ENCODE assay signal across 8 cellular contexts in the genomic region with DNA sequence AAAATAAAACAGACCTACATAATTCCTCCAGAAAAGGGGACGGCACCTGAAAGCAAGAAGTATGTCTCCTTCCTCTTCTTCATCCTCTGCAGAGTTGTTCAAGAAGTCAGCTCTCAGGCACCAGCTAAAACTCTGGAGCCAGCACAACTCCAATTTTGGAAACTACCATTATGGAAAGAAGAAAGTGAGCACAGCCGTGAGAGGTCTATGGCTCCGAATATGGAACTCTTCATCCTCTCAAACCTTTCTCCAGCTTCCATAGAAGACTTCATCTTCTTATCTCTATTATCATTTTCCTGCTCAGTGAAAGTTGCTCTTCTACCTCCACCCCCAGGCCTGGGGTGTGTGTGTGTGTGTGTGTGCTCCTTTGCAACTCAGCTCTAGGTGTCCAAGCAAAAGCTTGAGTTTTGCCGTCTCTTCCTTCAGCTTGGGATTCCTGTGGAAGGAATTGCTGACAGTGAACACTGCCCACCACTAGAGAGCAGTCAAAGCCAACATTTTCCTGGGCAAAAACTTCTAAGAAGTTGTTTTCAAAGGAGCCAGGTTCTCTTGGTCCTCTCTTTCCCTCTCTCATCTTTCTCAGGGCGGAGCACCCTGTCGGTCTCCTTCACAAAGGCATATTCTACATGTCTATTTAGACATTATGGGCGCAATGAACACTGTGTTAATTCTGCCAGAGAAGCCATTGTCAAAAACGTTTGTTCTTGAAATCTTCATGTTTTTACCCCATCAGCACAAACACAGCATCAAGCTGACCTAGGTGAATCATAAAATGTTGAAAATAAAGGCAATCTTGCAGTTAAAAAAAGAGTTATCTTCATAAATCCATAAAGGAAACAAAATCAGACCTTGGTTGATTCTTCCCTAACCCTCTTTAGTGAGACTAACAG.
DNase-seq lines count a peak whose midpoint lies in the region; ATAC-seq and TF ChIP-seq lines count a peak whose summit lies in the region.

No MANE protein-coding gene starts in this region.

- H3K27ac ChIP-seq in OCI-LY3 (ENCODE audit: low read length), result no peak overlapping the region

- no peaks in the 10 kb centered on the region for H3K36me3 ChIP-seq in OCI-LY3 (replicated peaks; ENCODE audit: low read depth, low read length)

- no peak overlapping the region for H2AFZ ChIP-seq in OCI-LY3 (ENCODE audit: low read depth, low read length)

- H3K9ac ChIP-seq in OCI-LY3 (ENCODE audit: low read length), result no peak overlapping the region

- ATAC-seq in stimulated activated naive CD8-positive, alpha-beta T cell treated with anti-CD3 and anti-CD28 coated beads, Interleukin-15, Interleukin-2, amounts not matched to agents 100 U/mL and 50 U/mL, for 24 hours, result no peak

- peaks cover 11% of the 10 kb centered on the region; the same call in 1 of the 2 replicates for H3K27me3 ChIP-seq in OCI-LY3 (ENCODE audit: low read depth, low read length)

- H3K4me1 ChIP-seq in OCI-LY3 (ENCODE audit: low read length), result no peaks in the 10 kb centered on the region

- H3K79me2 ChIP-seq in OCI-LY3 (ENCODE audit: low read length), result no peaks in the 10 kb centered on the region

- no peak overlapping the region for H3K4me3 ChIP-seq in OCI-LY3 (ENCODE audit: low read length)

- peak; percentile 76 for TF ChIP-seq CTCF in OCI-LY3 (IDR thresholded peaks at IDR 0.05; ENCODE audit: low read depth, low read length)

- peak; percentile 21 for DNase-seq in DMS 273 treated with DMSO at 0.1 percent for 48 hours (lab: John Stamatoyannopoulos, UW)
- DNase-seq in HK-2 (ENCODE audit: unreplicated experiment), result peak; percentile 17
- DNase-seq in dermis blood vessel endothelial cell, result peak; percentile 67
- peak; percentile 77 for DNase-seq in medulla oblongata (ENCODE audit: extremely low spot score)
- DNase-seq in T-helper 1 cell, result no peak
- DNase-seq in stimulated activated naive CD8-positive, alpha-beta T cell treated with anti-CD3 and anti-CD28 coated beads, Interleukin-15, Interleukin-2, amounts not matched to agents 100 U/mL and 50 U/mL, for 24 hours, result no peak
- DNase-seq in activated naive CD4-positive, alpha-beta T cell treated with anti-CD3 and anti-CD28 coated beads, Interleukin-2, amount 50 U/mL, for 16 hours, result no peak

- H3K9me3 ChIP-seq in OCI-LY3 (ENCODE audit: insufficient read depth, low read length), result no peaks in the 10 kb centered on the region

- H3K4me2 ChIP-seq in OCI-LY3 (ENCODE audit: low read length), result no peak overlapping the region

- no peaks in the 10 kb centered on the region for H4K20me1 ChIP-seq in OCI-LY3 (ENCODE audit: insufficient read depth, low read length)

Comparison
In these comparisons a context has a peak if more than half of its experiments do, and no peak if none do; other contexts are left out.
1. DNase-seq: peak in DMS 273 treated with DMSO at 0.1 percent for 48 hours (single experiment), HK-2 (single experiment), dermis blood vessel endothelial cell (single experiment) and medulla oblongata (single experiment); none in T-helper 1 cell (0 of 5), stimulated activated naive CD8-positive, alpha-beta T cell treated with anti-CD3 and anti-CD28 coated beads, Interleukin-15, Interleukin-2, amounts not matched to agents 100 U/mL and 50 U/mL, for 24 hours (single experiment) and activated naive CD4-positive, alpha-beta T cell treated with anti-CD3 and anti-CD28 coated beads, Interleukin-2, amount 50 U/mL, for 16 hours (single experiment).